ENCODE assay signal across 8 cellular contexts in the genomic region with DNA sequence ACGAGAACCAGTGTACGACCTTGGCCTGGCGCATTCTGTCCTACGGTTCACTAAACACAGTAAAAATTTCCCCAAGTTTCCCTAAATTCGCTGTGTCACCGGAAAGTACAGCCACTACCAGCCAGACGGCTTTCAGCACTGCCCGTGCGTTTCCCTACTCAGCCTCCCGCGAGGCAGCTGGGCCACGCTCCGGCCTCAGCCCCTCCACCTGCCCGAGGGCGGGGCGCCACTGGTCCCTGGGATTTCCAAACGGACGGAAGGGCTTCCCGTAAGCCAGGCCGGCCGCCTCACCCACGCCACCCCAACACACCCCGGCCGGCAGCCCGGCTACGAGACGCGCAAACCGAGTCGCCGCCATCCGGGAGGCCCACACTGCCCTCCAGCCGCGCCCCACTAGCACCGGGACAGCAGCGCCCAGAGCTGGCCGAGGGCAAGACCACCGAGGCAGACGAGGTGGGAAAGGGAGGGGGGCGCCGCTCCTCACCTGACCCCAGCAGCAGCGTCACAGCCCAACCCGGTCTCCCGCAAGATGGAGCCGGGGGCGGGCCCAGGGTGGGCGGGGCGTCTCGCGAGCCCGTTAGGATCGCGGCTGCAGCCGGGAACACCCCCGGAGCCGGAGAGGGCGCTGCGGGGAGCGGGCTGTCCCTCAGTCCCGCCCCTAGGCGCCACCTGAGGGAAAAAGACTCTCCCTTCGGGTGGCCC. TPM values are rescaled to one million over a fixed set of nuclear protein-coding genes. Genes with fewer than 3 reads are reported as not detected.
DNase-seq lines count a peak whose midpoint lies in the region; ATAC-seq and TF ChIP-seq lines count a peak whose summit lies in the region.

A gene (minus strand): TSS at position 531 of the 702 bp plus-strand sequence. CDS start 13,202 bp downstream, outside the sequence.

- ATAC-seq in GM19455 (IDR thresholded peaks at IDR 0.05; ENCODE audit: unreplicated experiment) = peak; percentile 84

- H3K4me3 ChIP-seq in HL-60 (replicated peaks; ENCODE audit: insufficient read depth, low read length) = peak within 1 kb of the TSS; percentile 99

- TF ChIP-seq CTCF in HL-60 (IDR thresholded peaks at IDR 0.05; ENCODE audit: insufficient read depth, low read length) = no peak

- peak; percentile 92 for DNase-seq in COLO668 (lab: John Stamatoyannopoulos, UW; ENCODE audit: unreplicated experiment)
- DNase-seq in HL-60 (ENCODE audit: low read depth in 1 of 2, low spot score in 1 of 2) = peak; percentile 63 to 90
- DNase-seq in NK-92 (lab: John Stamatoyannopoulos, UW; ENCODE audit: unreplicated experiment) = peak; percentile 54
- DNase-seq in activated CD8-positive, alpha-beta memory T cell treated with anti-CD3 and anti-CD28 coated beads for 1 hour (ENCODE audit: extremely low read depth in 1 of 2, low read depth in 1 of 2) = peak; percentile 76 to 95
- peak; percentile 93 for DNase-seq in effector CD4-positive, alpha-beta T cell
- DNase-seq in lung microvascular endothelial cell (ENCODE audit: low read depth in 2 of 2) = peak; percentile 85 to 92
- DNase-seq in stimulated activated CD4-positive, alpha-beta T cell treated with anti-CD3 and anti-CD28 coated beads, TNF-alpha, amount 100 ng/mL, for 4 hours (ENCODE audit: low read depth in 3 of 3) = peak; percentile 85 to 93 (median 88)

- H3K27ac ChIP-seq in HL-60 (replicated peaks) = peak within 1 kb of the TSS; percentile 82

- H3K27me3 ChIP-seq in HL-60 (ENCODE audit: insufficient read depth, poor library complexity, severe bottlenecking) = no peaks in the 10 kb centered on the region

RNA-seq across cellular contexts. Expression of the gene that starts here (rescaled TPM):
- total RNA-seq in lung microvascular endothelial cell = 70.6 and 71.2 TPM in 2 replicates

Comparison
In these comparisons a context has a peak if more than half of its experiments do, and no peak if none do; other contexts are left out.
1. Peak in every context shown above with its lines: DNase-seq, ATAC-seq, H3K4me3 ChIP-seq and H3K27ac ChIP-seq.